Comparison of ENCODE assay signal across 8 cellular contexts in genomic region chr9:83062011-83062652, GRCh38. TPM values are rescaled to one million over a fixed set of nuclear protein-coding genes. Genes with fewer than 3 reads are reported as not detected.
DNase-seq lines count a peak whose midpoint lies in the region; ATAC-seq and TF ChIP-seq lines count a peak whose summit lies in the region.

No MANE protein-coding gene starts in this region.

- peaks cover 76% of the 10 kb centered on the region for H3K27me3 ChIP-seq in A673 (replicated peaks; ENCODE audit: insufficient read depth, low read depth, low read length, poor library complexity)
- no peaks in the 10 kb centered on the region for H3K27me3 ChIP-seq in Karpas-422 (ENCODE audit: low read length)
- no peaks in the 10 kb centered on the region for H3K27me3 ChIP-seq in lung (ENCODE audit: control insufficient read depth, insufficient read depth)
- H3K27me3 ChIP-seq in CD8-positive, alpha-beta memory T cell (ENCODE audit: insufficient read depth, low read length, poor library complexity, severe bottlenecking), result no peaks in the 10 kb centered on the region

- in situ Hi-C loops in T47D (cut with HindIII; ENCODE audit: low pct_unique_long_range_greater_than_20kb, low sequenced_read_pairs), result no loop called here

- H4K20me1 ChIP-seq in Karpas-422 (ENCODE audit: insufficient read depth, low read depth, low read length), result no peaks in the 10 kb centered on the region

- no peaks in the 10 kb centered on the region for H3K9me3 ChIP-seq in A673 (ENCODE audit: low read depth, low read length, poor library complexity, severe bottlenecking)
- H3K9me3 ChIP-seq in Karpas-422 (ENCODE audit: low read length), result no peaks in the 10 kb centered on the region; the same call in none of the 2 replicates
- H3K9me3 ChIP-seq in lung (ENCODE audit: control insufficient read depth in 2 of 2, insufficient read depth in 1 of 2, low read length in 1 of 2), result peaks cover 6% of the 10 kb centered on the region in 2 donors
- no peaks in the 10 kb centered on the region for H3K9me3 ChIP-seq in CD8-positive, alpha-beta memory T cell (ENCODE audit: low read length)

- H3K4me3 ChIP-seq in A673 (ENCODE audit: low read depth, low read length, poor library complexity, severe bottlenecking) (peak overlapping the region; percentile 19), Karpas-422 (ENCODE audit: low read length) (no peak overlapping the region), lung (peak overlapping the region; percentile 25)
- H3K4me3 ChIP-seq in CD8-positive, alpha-beta memory T cell (ENCODE audit: low read length), result no peak overlapping the region

- peaks cover 10% of the 10 kb centered on the region for H3K4me1 ChIP-seq in A673 (ENCODE audit: insufficient read depth, low read length, poor library complexity, severe bottlenecking)
- H3K4me1 ChIP-seq in Karpas-422 (ENCODE audit: low read length), result no peaks in the 10 kb centered on the region
- H3K4me1 ChIP-seq in lung (ENCODE audit: control insufficient read depth in 2 of 2, insufficient read depth in 2 of 2, low read length in 2 of 2), result peaks cover 0 to 6% of the 10 kb centered on the region in 2 donors
- H3K4me1 ChIP-seq in CD8-positive, alpha-beta memory T cell (ENCODE audit: insufficient read depth, low read length), result no peaks in the 10 kb centered on the region

- H3K4me2 ChIP-seq in Karpas-422 (ENCODE audit: low read depth, low read length, poor library complexity, severe bottlenecking), result no peak overlapping the region

- H3K36me3 ChIP-seq in A673 (ENCODE audit: insufficient read depth, low read length, poor library complexity, severe bottlenecking) (no peaks in the 10 kb centered on the region), Karpas-422 (ENCODE audit: insufficient read depth, low read length) (no peaks in the 10 kb centered on the region), lung (ENCODE audit: control insufficient read depth in 2 of 2, insufficient read depth in 2 of 2, low read length in 2 of 2) (no peaks in the 10 kb centered on the region)
- H3K36me3 ChIP-seq in CD8-positive, alpha-beta memory T cell (ENCODE audit: insufficient read depth, low read length), result no peaks in the 10 kb centered on the region

- no peak overlapping the region for H3K9ac ChIP-seq in Karpas-422 (ENCODE audit: low read length)

- peaks cover 23 to 28% of the 10 kb centered on the region in 2 donors for H3K27me3 Mint-ChIP-seq in CD8-positive, alpha-beta memory T cell

- CTCF ChIA-PET in A673 (lab: Charles Lee), result interaction anchor here (0.5 kb wide), 1 partner anchor 558 kb away, joined by 5 read pairs; no protein-coding TSS in a partner anchor
- CTCF ChIA-PET in CD8-positive, alpha-beta memory T cell (lab: Charles Lee), result no interaction called here

- H3K27ac ChIP-seq in A673 (ENCODE audit: low read depth, low read length, poor library complexity, severe bottlenecking) (no peak overlapping the region), Karpas-422 (ENCODE audit: low read length) (no peak overlapping the region), lung (ENCODE audit: low read depth in 1 of 2, low read length in 1 of 2) (peak overlapping the region in 1 of 2 donors; percentile 54)
- H3K27ac ChIP-seq in CD8-positive, alpha-beta memory T cell (ENCODE audit: low read depth, low read length), result no peak overlapping the region

- H3K9me2 ChIP-seq in Karpas-422 (replicated peaks; ENCODE audit: insufficient read depth, low read length), result no peaks in the 10 kb centered on the region

- WGBS in lung, 2 donors, result 1 to 2% methylated on average over 46 to 53 of the region's 53 CpGs

- BruUV-seq in A673 (replicated peaks; lab: Mats Ljungman, UMichigan), result no TSS peak

- peak; percentile 5 for ATAC-seq in lung (ENCODE audit: insufficient read depth, low FRiP score)
- no peak for ATAC-seq in HG02840 (IDR thresholded peaks at IDR 0.05; ENCODE audit: low FRiP score, unreplicated experiment)
- ATAC-seq in HG03342 (IDR thresholded peaks at IDR 0.05; ENCODE audit: unreplicated experiment), result no peak

- no peak overlapping the region for H2AFZ ChIP-seq in Karpas-422 (ENCODE audit: low read length)

- intact Hi-C loops in A673 (cut with micrococcal nuclease; ENCODE audit: unreplicated experiment), result no loop called here

- DNase-seq in A673 (ENCODE audit: low spot score), result peak; percentile 7
- DNase-seq in Karpas-422, result peak; percentile 7
- peak; percentile 30 to 81 for DNase-seq in T47D (ENCODE audit: low read depth in 1 of 2, low spot score in 1 of 2)
- peak; percentile 64 for DNase-seq in lung (ENCODE audit: low spot score)
- no peak for DNase-seq in Kasumi-1 (lab: John Stamatoyannopoulos, UW)
- DNase-seq in CD8-positive, alpha-beta memory T cell, result no peak

- no peak for TF ChIP-seq CTCF in A673 (conservative IDR thresholded peaks at IDR 0.05; ENCODE audit: low read depth, low read length)
- no peak for TF ChIP-seq CTCF in lung (IDR thresholded peaks at IDR 0.05; ENCODE audit: control extremely low read depth, extremely low read depth)

- H3K36me3 Mint-ChIP-seq in CD8-positive, alpha-beta memory T cell, result peaks cover 0 to 3% (median 0%) of the 10 kb centered on the region in 3 donors

- POLR2A ChIA-PET in A673 (lab: Charles Lee; ENCODE audit: low non-redundant PET), result no interaction called here
- POLR2A ChIA-PET in CD8-positive, alpha-beta memory T cell (lab: Charles Lee), result no interaction called here

- H3K79me2 ChIP-seq in Karpas-422 (ENCODE audit: low read length), result no peaks in the 10 kb centered on the region

- peaks cover 7 to 18% (median 9%) of the 10 kb centered on the region in 5 donors for H3K9me3 Mint-ChIP-seq in CD8-positive, alpha-beta memory T cell

- H3K27ac Mint-ChIP-seq in CD8-positive, alpha-beta memory T cell, result no peak overlapping the region

- no peak overlapping the region for H3K4me3 Mint-ChIP-seq in CD8-positive, alpha-beta memory T cell

- no peaks in the 10 kb centered on the region for H3K4me1 Mint-ChIP-seq in CD8-positive, alpha-beta memory T cell

RNA-seq across cellular contexts. Expression of gene RASEF, which starts 0.8 kb away (rescaled TPM):
- total RNA-seq in A673 (2021) (0.09 TPM in 1 of 2 replicates, not detected in the other), lung (10 to 100 TPM; 12.4 to 23.6 TPM)
- 0.04 and 0.15 TPM in 2 replicates for total RNA-seq in Karpas-422 (2014; rRNA removed; shearing (Covaris generic); ENCODE audit: low replicate concordance)
- polyA plus RNA-seq in lung, result 1 to 10 TPM; 5.2 to 6.4 TPM
- not detected for total RNA-seq in CD8-positive, alpha-beta memory T cell
- not detected for polyA plus RNA-seq in CD8-positive, alpha-beta memory T cell

Comparison
In these comparisons a context has a peak if more than half of its experiments do, and no peak if none do; other contexts are left out.
1. DNase-seq: peak in A673 (single experiment), Karpas-422 (single experiment), T47D (2 of 2) and lung (single experiment); none in Kasumi-1 (0 of 2) and CD8-positive, alpha-beta memory T cell (0 of 5).
2. H3K4me3 ChIP-seq: peak in A673 (single experiment) and lung (single experiment); none in Karpas-422 (single experiment) and CD8-positive, alpha-beta memory T cell (single experiment).
3. RNA of gene RASEF, which starts 0.8 kb away (total RNA-seq): 12.4 to 23.6 TPM in lung; 0.04 to 0.15 TPM in Karpas-422, 0.09 TPM in A673 and not detected in CD8-positive, alpha-beta memory T cell; every median in the first group is over 10 times any median in the second.